8 cellular contexts compared by ENCODE assay signal in genomic region chr18:69580107-69580506, GRCh38.
DNase-seq lines count a peak whose midpoint lies in the region; ATAC-seq and TF ChIP-seq lines count a peak whose summit lies in the region.

No MANE protein-coding gene starts in this region.

- H3K4me1 Mint-ChIP-seq in T-helper 2 cell treated with Interferon-gamma antibody and Interleukin-4, amounts not matched to agents 5 μg/mL and 100 μg/mL, for 36 hours (ENCODE audit: low read depth): peaks cover 6% of the 10 kb centered on the region

- H3K27ac Mint-ChIP-seq in T-helper 2 cell treated with Interferon-gamma antibody and Interleukin-4, amounts not matched to agents 5 μg/mL and 100 μg/mL, for 36 hours: no peak overlapping the region

- H3K4me1 ChIP-seq in HAP-1: no peaks in the 10 kb centered on the region
- no peaks in the 10 kb centered on the region for H3K4me1 ChIP-seq in PC-3 (ENCODE audit: insufficient read depth, low read length)

- DNase-seq in AG10803 (ENCODE audit: low read depth) (peak; percentile 49), HAP-1 (ENCODE audit: low spot score in 2 of 2) (no peak), PC-3 (no peak), NCI-H748 (lab: John Stamatoyannopoulos, UW; ENCODE audit: unreplicated experiment) (no peak)
- DNase-seq in T-helper 2 cell treated with Interferon-gamma antibody and Interleukin-4, amounts not matched to agents 5 μg/mL and 100 μg/mL, for 36 hours (ENCODE audit: low spot score): no peak

- H4K20me1 ChIP-seq in PC-3 (ENCODE audit: low read length): no peaks in the 10 kb centered on the region

- H3K27me3 ChIP-seq in HAP-1 (ENCODE audit: low read depth) (no peaks in the 10 kb centered on the region), PC-3 (ENCODE audit: low read length) (no peaks in the 10 kb centered on the region)

- no peaks in the 10 kb centered on the region for H3F3A ChIP-seq in PC-3 (ENCODE audit: low read length, unreplicated experiment)

- no peak overlapping the region for H3K27ac ChIP-seq in PC-3 (ENCODE audit: low read length)

- peak overlapping the region; percentile 9 for H3K4me3 Mint-ChIP-seq in T-helper 2 cell treated with Interferon-gamma antibody and Interleukin-4, amounts not matched to agents 5 μg/mL and 100 μg/mL, for 36 hours

- no peaks in the 10 kb centered on the region for H3K36me3 Mint-ChIP-seq in T-helper 2 cell treated with Interferon-gamma antibody and Interleukin-4, amounts not matched to agents 5 μg/mL and 100 μg/mL, for 36 hours (ENCODE audit: low read depth)

- H3K9ac ChIP-seq in PC-3 (ENCODE audit: low read length): no peak overlapping the region

- BruUV-seq in PC-3 (replicated peaks; lab: Mats Ljungman, UMichigan): no TSS peak

- no peaks in the 10 kb centered on the region for H3K9me3 Mint-ChIP-seq in T-helper 2 cell treated with Interferon-gamma antibody and Interleukin-4, amounts not matched to agents 5 μg/mL and 100 μg/mL, for 36 hours

- CTCF ChIA-PET in PC-3 (lab: Charles Lee): no interaction called here

- no peak overlapping the region for H2AFZ ChIP-seq in PC-3 (ENCODE audit: low read length)

- intact Hi-C loops in PC-3 (cut with micrococcal nuclease): no loop called here

- H3K9me2 ChIP-seq in PC-3 (replicated peaks; ENCODE audit: low read length): no peaks in the 10 kb centered on the region

- no peaks in the 10 kb centered on the region for H3K79me2 ChIP-seq in PC-3 (ENCODE audit: low read length)

- no peaks in the 10 kb centered on the region for H3K27me3 Mint-ChIP-seq in T-helper 2 cell treated with Interferon-gamma antibody and Interleukin-4, amounts not matched to agents 5 μg/mL and 100 μg/mL, for 36 hours (ENCODE audit: low read depth)

- ATAC-seq in GM18870 (IDR thresholded peaks at IDR 0.05; ENCODE audit: unreplicated experiment) (peak; percentile 81), HG03103 (IDR thresholded peaks at IDR 0.05; ENCODE audit: low read depth, unreplicated experiment) (peak; percentile 85), PC-3 (no peak), SK-N-SH treated with all-trans-retinoic acid at 6 μM for 48 hours (no peak)

- no peaks in the 10 kb centered on the region for H3K36me3 ChIP-seq in HAP-1 (replicated peaks)
- H3K36me3 ChIP-seq in PC-3 (ENCODE audit: low read depth, low read length): no peaks in the 10 kb centered on the region

- H3K4me3 ChIP-seq in AG10803 (ENCODE audit: low read length): no peak overlapping the region
- no peak overlapping the region for H3K4me3 ChIP-seq in HAP-1
- H3K4me3 ChIP-seq in PC-3 (ENCODE audit: low read length): no peak overlapping the region

- no peak for TF ChIP-seq CTCF in AG10803 (conservative IDR thresholded peaks at IDR 0.05; ENCODE audit: low read length)
- no peak for TF ChIP-seq CTCF in PC-3 (conservative IDR thresholded peaks at IDR 0.05; ENCODE audit: low read depth, low read length)

- POLR2A ChIA-PET in PC-3 (lab: Charles Lee; ENCODE audit: unreplicated experiment): no interaction called here

- no peak overlapping the region for H3K4me2 ChIP-seq in PC-3 (ENCODE audit: low read length)

- in situ Hi-C loops in HAP-1 (cut with MboI; ENCODE audit: low sequenced_read_pairs): no loop called here

- H3K9me3 ChIP-seq in HAP-1 (no peaks in the 10 kb centered on the region), PC-3 (ENCODE audit: low read length) (no peaks in the 10 kb centered on the region)

TF ChIP-seq in SK-N-SH treated with all-trans-retinoic acid at 6 μM for 48 hours, 23 proteins besides CTCF, POLR2A, EP300 and RAD21:
- no peak for TF ChIP-seq ZFP3 (CRISPR knock-in tag; IDR thresholded peaks at IDR 0.05)
- TF ChIP-seq TOX (CRISPR knock-in tag; IDR thresholded peaks at IDR 0.05; ENCODE audit: borderline replicate concordance): no peak
- TF ChIP-seq GLIS3 (CRISPR knock-in tag; IDR thresholded peaks at IDR 0.05): no peak
- TF ChIP-seq OSR1 (CRISPR knock-in tag; IDR thresholded peaks at IDR 0.05): no peak

Comparison
In these comparisons a context has a peak if more than half of its experiments do, and no peak if none do; other contexts are left out.
1. ATAC-seq: peak in GM18870 (single experiment) and HG03103 (single experiment); none in PC-3 (single experiment) and SK-N-SH treated with all-trans-retinoic acid at 6 μM for 48 hours (single experiment).